ENCODE assay signal across 8 cellular contexts in genomic region chr2:108635630-108636354, GRCh38.
DNase-seq lines count a peak whose midpoint lies in the region; ATAC-seq and TF ChIP-seq lines count a peak whose summit lies in the region.

No MANE protein-coding gene starts in this region.

- H3K36me3 Mint-ChIP-seq in Caco-2 (ENCODE audit: insufficient read depth, unreplicated experiment) (no peaks in the 10 kb centered on the region), T-helper 17 cell (ENCODE audit: low read depth) (peaks cover 2% of the 10 kb centered on the region), memory B cell (no peaks in the 10 kb centered on the region)

- 70 to 77% (median 73%) methylated on average over 13 of the region's 13 CpGs for WGBS in adrenal gland, 4 donors

- CTCF ChIA-PET in Caco-2 (lab: Charles Lee), result interaction anchor here (0.6 to 2.2 kb wide), 17 partner anchors 10 to 266 kb away, joined by 3 to 25 read pairs (median 4); partner anchors contain the start of gene LIMS1
- CTCF ChIA-PET in HCT116 (lab: Charles Lee), result interaction anchor here (0.6 to 2.1 kb wide), 19 partner anchors 8 to 420 kb away, joined by 3 to 12 read pairs (median 5); no protein-coding TSS in a partner anchor

- H3K4me1 ChIP-seq in Caco-2 (peaks cover 42% of the 10 kb centered on the region), HCT116 (ENCODE audit: control insufficient read depth in 1 of 2, insufficient read depth in 2 of 2, low read length in 2 of 2) (peaks cover 0 to 38% of the 10 kb centered on the region in 2 experiments; a peak in 2 of 4 replicates), HAP-1 (peaks cover 34% of the 10 kb centered on the region), adrenal gland (replicated peaks in 1 of 2) (peaks cover 31 to 72% of the 10 kb centered on the region in 2 donors)

- intact Hi-C loops in Caco-2 (cut with micrococcal nuclease; ENCODE audit: unreplicated experiment), result loop anchor here (1.0 kb wide), 2 partner anchors 28 to 285 kb away; no protein-coding TSS in a partner anchor
- intact Hi-C loops in HCT116 (cut with micrococcal nuclease), result no loop called here
- intact Hi-C loops in adrenal gland (cut with DNase I), result no loop called here

- RAD21 ChIA-PET in HCT116 (lab: Charles Lee; ENCODE audit: low non-redundant PET in 1 of 2, low total read pairs in 2 of 2, uncharacterized antibody in 2 of 2, unreplicated experiment in 2 of 2), result interaction anchor here (1.0 to 1.7 kb wide), 2 partner anchors 42 to 52 kb away, joined by 4 to 6 read pairs; no protein-coding TSS in a partner anchor

- no peak for TF ChIP-seq POLR2A in HCT116 (IDR thresholded peaks at IDR 0.05; ENCODE audit: borderline replicate concordance, extremely low read depth, insufficient read depth, insufficient read length)
- TF ChIP-seq POLR2A in adrenal gland (IDR thresholded peaks at IDR 0.05), result no peak

- H3K9me3 Mint-ChIP-seq in Caco-2 (ENCODE audit: unreplicated experiment), result no peaks in the 10 kb centered on the region
- H3K9me3 Mint-ChIP-seq in memory B cell, result no peaks in the 10 kb centered on the region

- H3K9me2 ChIP-seq in HCT116 (ENCODE audit: insufficient read depth), result no peaks in the 10 kb centered on the region

- H4K20me1 ChIP-seq in HCT116 (ENCODE audit: insufficient read depth), result no peaks in the 10 kb centered on the region

- H3K27ac Mint-ChIP-seq in Caco-2 (ENCODE audit: unreplicated experiment) (peak overlapping the region; percentile 5), T-helper 17 cell (peak overlapping the region; percentile 96), memory B cell (no peak overlapping the region)

- TF ChIP-seq RAD21 in HCT116 (IDR thresholded peaks at IDR 0.05; ENCODE audit: low read depth), result no peak

- H3K79me2 ChIP-seq in HCT116 (ENCODE audit: insufficient read depth, low read length), result peaks cover 49% of the 10 kb centered on the region

- no peak overlapping the region for H3K9ac ChIP-seq in HCT116 (ENCODE audit: low read length)

- TF ChIP-seq CTCF in Caco-2 (IDR thresholded peaks at IDR 0.05; ENCODE audit: insufficient read depth in 1 of 2, low read depth in 1 of 2, low read length in 1 of 2, severe bottlenecking in 1 of 2, unreplicated experiment in 1 of 2) (no peak), HCT116 (IDR thresholded peaks at IDR 0.05 in 2 of 3, conservative IDR thresholded peaks at IDR 0.05 in 1 of 3; ENCODE audit: borderline replicate concordance in 1 of 3, insufficient read depth in 1 of 3, low read depth in 2 of 3, low read length in 2 of 3) (no peak), adrenal gland (IDR thresholded peaks at IDR 0.05) (no peak)

- H3K4me1 Mint-ChIP-seq in Caco-2 (ENCODE audit: low read depth, unreplicated experiment) (peaks cover 24% of the 10 kb centered on the region), T-helper 17 cell (peaks cover 45% of the 10 kb centered on the region), memory B cell (peaks cover 23% of the 10 kb centered on the region)

- H3K4me3 Mint-ChIP-seq in Caco-2 (ENCODE audit: unreplicated experiment), result no peak overlapping the region
- peak overlapping the region; percentile 59 for H3K4me3 Mint-ChIP-seq in T-helper 17 cell
- H3K4me3 Mint-ChIP-seq in memory B cell, result no peak overlapping the region

- peak; percentile 40 for ATAC-seq in HCT116
- ATAC-seq in T-helper 17 cell, result peak; percentile 25
- ATAC-seq in memory B cell (ENCODE audit: low read depth), result peak; percentile 7

- H3K27me3 ChIP-seq in Caco-2 (replicated peaks; ENCODE audit: control insufficient read depth, insufficient read depth, low read length) (no peaks in the 10 kb centered on the region), HCT116 (ENCODE audit: insufficient read depth, low read length) (no peaks in the 10 kb centered on the region), HAP-1 (ENCODE audit: low read depth) (no peaks in the 10 kb centered on the region), adrenal gland (no peaks in the 10 kb centered on the region)

- BruUV-seq in Caco-2 (replicated peaks; lab: Mats Ljungman, UMichigan), result no TSS peak
- BruUV-seq in HCT116 (replicated peaks; lab: Mats Ljungman, UMichigan), result no TSS peak

- no peak overlapping the region for H2AFZ ChIP-seq in HCT116 (ENCODE audit: low read depth, low read length, poor library complexity, severe bottlenecking)

- H3K9me3 ChIP-seq in Caco-2 (no peaks in the 10 kb centered on the region), HCT116 (ENCODE audit: control insufficient read depth in 1 of 2, insufficient read depth in 1 of 2, low read depth in 1 of 2, low read length in 2 of 2) (no peaks in the 10 kb centered on the region), T-helper 17 cell (ENCODE audit: control insufficient read depth, low read length, poor library complexity, severe bottlenecking) (no peaks in the 10 kb centered on the region), HAP-1 (no peaks in the 10 kb centered on the region), adrenal gland (replicated peaks in 1 of 3) (no peaks in the 10 kb centered on the region)

- no peaks in the 10 kb centered on the region for H3K36me3 ChIP-seq in Caco-2 (ENCODE audit: control insufficient read depth, insufficient read depth, low read length)
- no peaks in the 10 kb centered on the region for H3K36me3 ChIP-seq in HCT116 (ENCODE audit: control insufficient read depth in 1 of 2, insufficient read depth in 2 of 2, low read length in 2 of 2)
- H3K36me3 ChIP-seq in HAP-1 (replicated peaks), result no peaks in the 10 kb centered on the region
- H3K36me3 ChIP-seq in adrenal gland (replicated peaks in 1 of 2), result no peaks in the 10 kb centered on the region

- H3K4me3 ChIP-seq in Caco-2 (ENCODE audit: low read depth, low read length), result no peak overlapping the region
- no peak overlapping the region for H3K4me3 ChIP-seq in HCT116 (replicated peaks in 1 of 2; ENCODE audit: low read depth in 1 of 2, low read length in 2 of 2)
- no peak overlapping the region for H3K4me3 ChIP-seq in HAP-1
- H3K4me3 ChIP-seq in adrenal gland, result no peak overlapping the region

- no peak overlapping the region for H3K27ac ChIP-seq in HCT116 (ENCODE audit: low read depth, low read length)
- H3K27ac ChIP-seq in adrenal gland, result peak overlapping the region in 2 of 5 donors; percentile 80

- no peak for DNase-seq in Caco-2
- no peak for DNase-seq in HCT116 (ENCODE audit: low read depth, low spot score)
- no peak for DNase-seq in T-helper 17 cell
- DNase-seq in memory B cell (ENCODE audit: low spot score in 2 of 2), result no peak
- DNase-seq in HAP-1 (ENCODE audit: low spot score in 2 of 2), result no peak
- DNase-seq in GF-D8 (lab: John Stamatoyannopoulos, UW), result no peak
- DNase-seq in adrenal gland, result no peak
- no peak for DNase-seq in SHP77 (lab: John Stamatoyannopoulos, UW)

- H3K4me2 ChIP-seq in HCT116 (ENCODE audit: low read length), result no peak overlapping the region

- H3K27me3 Mint-ChIP-seq in Caco-2 (ENCODE audit: insufficient read depth, unreplicated experiment) (no peaks in the 10 kb centered on the region), T-helper 17 cell (no peaks in the 10 kb centered on the region), memory B cell (no peaks in the 10 kb centered on the region)

- in situ Hi-C loops in HAP-1 (cut with MboI; ENCODE audit: low sequenced_read_pairs), result no loop called here

- POLR2A ChIA-PET in Caco-2 (lab: Charles Lee) (no interaction called here), HCT116 (lab: Charles Lee) (no interaction called here)

TF ChIP-seq in HCT116, 20 proteins besides CTCF, POLR2A, EP300 and RAD21:
- TF ChIP-seq SIN3A (IDR thresholded peaks at IDR 0.05; ENCODE audit: low read depth) (no peak), EZH2 (IDR thresholded peaks at IDR 0.05) (no peak), ZFX (IDR thresholded peaks at IDR 0.05) (no peak)
- TF ChIP-seq, protein P1, sequence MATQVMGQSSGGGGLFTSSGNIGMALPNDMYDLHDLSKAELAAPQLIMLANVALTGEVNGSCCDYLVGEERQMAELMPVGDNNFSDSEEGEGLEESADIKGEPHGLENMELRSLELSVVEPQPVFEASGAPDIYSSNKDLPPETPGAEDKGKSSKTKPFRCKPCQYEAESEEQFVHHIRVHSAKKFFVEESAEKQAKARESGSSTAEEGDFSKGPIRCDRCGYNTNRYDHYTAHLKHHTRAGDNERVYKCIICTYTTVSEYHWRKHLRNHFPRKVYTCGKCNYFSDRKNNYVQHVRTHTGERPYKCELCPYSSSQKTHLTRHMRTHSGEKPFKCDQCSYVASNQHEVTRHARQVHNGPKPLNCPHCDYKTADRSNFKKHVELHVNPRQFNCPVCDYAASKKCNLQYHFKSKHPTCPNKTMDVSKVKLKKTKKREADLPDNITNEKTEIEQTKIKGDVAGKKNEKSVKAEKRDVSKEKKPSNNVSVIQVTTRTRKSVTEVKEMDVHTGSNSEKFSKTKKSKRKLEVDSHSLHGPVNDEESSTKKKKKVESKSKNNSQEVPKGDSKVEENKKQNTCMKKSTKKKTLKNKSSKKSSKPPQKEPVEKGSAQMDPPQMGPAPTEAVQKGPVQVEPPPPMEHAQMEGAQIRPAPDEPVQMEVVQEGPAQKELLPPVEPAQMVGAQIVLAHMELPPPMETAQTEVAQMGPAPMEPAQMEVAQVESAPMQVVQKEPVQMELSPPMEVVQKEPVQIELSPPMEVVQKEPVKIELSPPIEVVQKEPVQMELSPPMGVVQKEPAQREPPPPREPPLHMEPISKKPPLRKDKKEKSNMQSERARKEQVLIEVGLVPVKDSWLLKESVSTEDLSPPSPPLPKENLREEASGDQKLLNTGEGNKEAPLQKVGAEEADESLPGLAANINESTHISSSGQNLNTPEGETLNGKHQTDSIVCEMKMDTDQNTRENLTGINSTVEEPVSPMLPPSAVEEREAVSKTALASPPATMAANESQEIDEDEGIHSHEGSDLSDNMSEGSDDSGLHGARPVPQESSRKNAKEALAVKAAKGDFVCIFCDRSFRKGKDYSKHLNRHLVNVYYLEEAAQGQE (IDR thresholded peaks at IDR 0.05; ENCODE audit: low read depth), result no peak
